ENCODE assay signal across 19 cellular contexts in the genomic region with DNA sequence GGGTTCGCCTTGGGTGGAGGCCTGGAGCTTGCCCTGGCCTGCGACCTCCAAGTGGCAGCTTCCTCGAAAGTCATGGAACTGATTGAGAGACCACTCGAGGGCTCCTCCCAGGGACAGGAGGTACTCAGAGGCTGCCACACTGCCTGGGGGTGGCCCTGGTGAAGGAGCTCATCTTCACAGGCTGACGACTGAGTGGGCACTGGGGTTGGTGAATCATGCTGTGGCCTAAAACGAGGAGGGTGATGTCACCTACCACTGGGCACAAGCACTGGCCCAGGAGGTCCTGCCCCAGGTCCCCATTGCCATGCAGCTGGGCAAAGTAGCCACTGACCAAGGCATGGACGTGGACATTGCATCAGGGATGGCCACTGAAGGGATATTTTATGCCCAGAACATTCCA.
"Had no signal": no experiment of that assay in that cellular context is flagged by ENCODE, and none has a peak within 500 bp of the region (broad histone marks: within the 10 kb centered on the region; RNA-seq: fewer than 3 reads in every experiment).

No MANE protein-coding gene starts in this region.

- H3K36me3 Mint-ChIP-seq: mesothelial cell of epicardium, natural killer cell had no signal

- H3K4me3 ChIP-seq: colonic mucosa, gastrocnemius medialis, ovary, tibial artery, upper lobe of right lung, vagina had no signal

- H3K4me3 Mint-ChIP-seq: mesothelial cell of epicardium, natural killer cell, neural crest cell had no signal

- H3K27ac Mint-ChIP-seq: mesothelial cell of epicardium, natural killer cell had no signal

- DNase-seq: colonic mucosa; effector CD4-positive, alpha-beta T cell; gastrocnemius medialis; glutamatergic neuron; islet precursor cell; natural killer cell; nucleus accumbens; ovary; right cardiac atrium; small intestine; stimulated activated CD4-positive, alpha-beta T cell treated with anti-CD3 and anti-CD28 coated beads, Interleukin-12 subunit alpha, Interleukin-12 subunit beta, amount 100 ng/mL, for 4 hours; stimulated activated naive CD4-positive, alpha-beta T cell treated with Interleukin-2 at 50 U/mL for 16 hours; tibial artery; upper lobe of right lung had no signal

- H3K9me3 Mint-ChIP-seq: mesothelial cell of epicardium, natural killer cell, neural crest cell had no signal

- H3K27me3 ChIP-seq: colonic mucosa, gastrocnemius medialis, ovary, tibial artery, upper lobe of right lung, vagina had no signal

- H3K9me3 ChIP-seq: colonic mucosa, gastrocnemius medialis, ovary, tibial artery, upper lobe of right lung, vagina had no signal

- H3K36me3 ChIP-seq: colonic mucosa, gastrocnemius medialis, ovary, tibial artery, upper lobe of right lung, vagina had no signal

- ATAC-seq: esophagus mucosa, gastrocnemius medialis, left lobe of liver, natural killer cell, upper lobe of right lung had no signal

- H3K27ac ChIP-seq: colonic mucosa, gastrocnemius medialis, ovary, tibial artery, upper lobe of right lung, vagina had no signal

- H3K4me1 ChIP-seq: colonic mucosa had no signal
